Comparison of ENCODE assay signal across 9 cellular contexts in genomic region chr1:94044290-94044790, GRCh38.
DNase-seq lines count a peak whose midpoint lies in the region; ATAC-seq and TF ChIP-seq lines count a peak whose summit lies in the region.
"Had no signal": no experiment of that assay in that cellular context is flagged by ENCODE, and none has a peak within 500 bp of the region (broad histone marks: within the 10 kb centered on the region; RNA-seq: fewer than 3 reads in every experiment).

No MANE protein-coding gene starts in this region.

- H3K9me3 ChIP-seq in SK-N-MC (ENCODE audit: low read depth, low read length) (no peaks in the 10 kb centered on the region), parathyroid adenoma (ENCODE audit: control insufficient read depth, low read length) (no peaks in the 10 kb centered on the region)

- ATAC-seq in Right ventricle myocardium superior (ENCODE audit: poor library complexity), result peak; percentile 19
- no peak for ATAC-seq in HG03342 (IDR thresholded peaks at IDR 0.05; ENCODE audit: unreplicated experiment)
- no peak for ATAC-seq in HG03280 (IDR thresholded peaks at IDR 0.05; ENCODE audit: unreplicated experiment)
- ATAC-seq in GM18519 (IDR thresholded peaks at IDR 0.05; ENCODE audit: low FRiP score, unreplicated experiment), result no peak

- H3K36me3 ChIP-seq in SK-N-MC (ENCODE audit: insufficient read depth, low read length) (no peaks in the 10 kb centered on the region), parathyroid adenoma (ENCODE audit: control insufficient read depth, insufficient read depth, low read length) (no peaks in the 10 kb centered on the region)

- H3K27me3 ChIP-seq in parathyroid adenoma (ENCODE audit: control insufficient read depth, insufficient read depth, low read length), result no peaks in the 10 kb centered on the region

- H2AFZ ChIP-seq in parathyroid adenoma, result peak overlapping the region; percentile 46

- intact Hi-C loops in Right ventricle myocardium superior (cut with DNase I), result loop anchor here (5.0 kb wide), 1 partner anchor 198 kb away; no protein-coding TSS in a partner anchor

- DNase-seq in DMS153 treated with DMSO at 0.1 percent for 48 hours (lab: John Stamatoyannopoulos, UW; ENCODE audit: unreplicated experiment) (peak; percentile 65), SK-N-MC (ENCODE audit: low read depth, low spot score) (no peak), Right ventricle myocardium superior (peak; percentile 78), NCI-H345 treated with DMSO at 0.1 percent for 48 hours (lab: John Stamatoyannopoulos, UW; ENCODE audit: unreplicated experiment) (no peak)
- DNase-seq: NCI-H446 treated with DMSO at 0.1 percent for 48 hours had no signal

- H3K27ac ChIP-seq in SK-N-MC, result peak overlapping the region; percentile 66
- H3K27ac ChIP-seq in parathyroid adenoma, result peak overlapping the region; percentile 41

- H3K79me2 ChIP-seq in parathyroid adenoma, result no peaks in the 10 kb centered on the region

- H3K4me2 ChIP-seq in parathyroid adenoma (ENCODE audit: low read length), result no peak overlapping the region

- H3K4me3 ChIP-seq in SK-N-MC, result peak overlapping the region; percentile 67
- no peak overlapping the region for H3K4me3 ChIP-seq in parathyroid adenoma (ENCODE audit: low read depth, low read length)

- H3K9ac ChIP-seq in SK-N-MC (ENCODE audit: insufficient read length) (peak overlapping the region; percentile 28), parathyroid adenoma (no peak overlapping the region)

- no peak for TF ChIP-seq CTCF in parathyroid adenoma (IDR thresholded peaks at IDR 0.05)

- no peaks in the 10 kb centered on the region for H3K4me1 ChIP-seq in parathyroid adenoma

Comparison
In these comparisons a context has a peak if more than half of its experiments do, and no peak if none do; other contexts are left out.
1. DNase-seq: peak in DMS153 treated with DMSO at 0.1 percent for 48 hours (single experiment) and Right ventricle myocardium superior (single experiment); none in SK-N-MC (single experiment) and NCI-H345 treated with DMSO at 0.1 percent for 48 hours (single experiment).